In the genomic region with DNA sequence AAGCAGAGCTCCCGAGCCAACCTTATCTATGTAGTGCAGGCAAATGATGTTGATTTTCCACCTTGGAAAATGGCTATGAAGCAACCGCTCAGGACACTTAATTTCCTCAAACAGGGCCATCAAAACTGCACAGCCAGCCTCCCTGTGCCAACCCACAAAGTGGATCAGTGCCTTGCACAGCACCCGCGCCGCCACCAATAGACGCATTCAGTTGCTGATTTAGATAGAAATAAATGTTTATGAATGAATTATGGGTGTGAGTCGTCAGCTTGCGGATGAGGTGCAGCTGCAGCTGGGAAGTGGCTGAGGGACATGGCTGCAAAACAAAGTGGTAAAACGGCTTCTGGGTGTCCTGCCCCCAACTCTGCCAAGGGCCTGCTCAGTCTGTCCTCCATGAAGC, we compare ENCODE assay signal across 23 cellular contexts. TPM values are rescaled to one million over a fixed set of nuclear protein-coding genes. Genes with fewer than 3 reads are reported as not detected.
"Had no signal": no experiment of that assay in that cellular context is flagged by ENCODE, and none has a peak within 500 bp of the region (broad histone marks: within the 10 kb centered on the region; RNA-seq: fewer than 3 reads in every experiment).

No MANE protein-coding gene starts in this region.

- DNase-seq: activated CD4-positive, alpha-beta T cell treated with anti-CD3 and anti-CD28 coated beads for 36 hours; activated CD4-positive, CD25-positive, alpha-beta regulatory T cell; activated effector memory CD4-positive, alpha-beta T cell treated with Interleukin-2 at 50 U/mL for 16 hours; activated naive CD4-positive, alpha-beta T cell treated with Interleukin-2 at 50 U/mL for 16 hours; activated T-cell treated with anti-CD3 and anti-CD28 coated beads for 4 hours; effector memory CD8-positive, alpha-beta T cell; foreskin keratinocyte; glutamatergic neuron; left ventricle myocardium inferior; mesendoderm; right lobe of liver; stimulated activated CD4-positive, alpha-beta T cell treated with anti-CD3 and anti-CD28 coated beads, Interleukin-12 subunit alpha, Interleukin-12 subunit beta, amount 100 ng/mL, for 4 hours; stimulated activated CD4-positive, alpha-beta T cell treated with anti-CD3 and anti-CD28 coated beads, Interleukin-4, amount 100 ng/mL, for 1 hour; stimulated activated naive CD8-positive, alpha-beta T cell treated with anti-CD3 and anti-CD28 coated beads, Interleukin-15, Interleukin-2, amounts not matched to agents 100 U/mL and 50 U/mL, for 24 hours; T-cell; uterus had no signal

- H3K9me3 ChIP-seq: left ventricle myocardium inferior, right lobe of liver, thoracic aorta, uterus had no signal

- H3K27me3 ChIP-seq: dorsolateral prefrontal cortex, foreskin keratinocyte, right lobe of liver, uterus had no signal

- ATAC-seq: activated CD4-positive, alpha-beta T cell treated with anti-CD3 and anti-CD28 coated beads for 36 hours; effector memory CD8-positive, alpha-beta T cell; esophagus mucosa; foreskin keratinocyte; stimulated activated naive CD8-positive, alpha-beta T cell treated with anti-CD3 and anti-CD28 coated beads, Interleukin-15, Interleukin-2, amounts not matched to agents 100 U/mL and 50 U/mL, for 24 hours; T-cell had no signal

- H3K27ac ChIP-seq: foreskin keratinocyte, left ventricle myocardium inferior, right lobe of liver, uterus had no signal

- H3K4me1 ChIP-seq: foreskin keratinocyte, uterus had no signal

- H3K36me3 ChIP-seq: right lobe of liver, thoracic aorta, uterus had no signal

- H3K4me3 ChIP-seq: dorsolateral prefrontal cortex, left ventricle myocardium inferior, lung, right lobe of liver, skin epidermis, thoracic aorta, uterus had no signal

RNA-seq across cellular contexts. Expression of gene SOD3, which starts 47.0 kb away (rescaled TPM):
- total RNA-seq: activated CD4-positive, alpha-beta T cell treated with anti-CD3 and anti-CD28 coated beads for 36 hours; bronchial epithelial cell; foreskin keratinocyte; T-helper 2 cell treated with Interferon-gamma antibody and Interleukin-4, amounts not matched to agents 100 ng/mL and 5 ng/mL, for 36 hours had no signal
